1 cellular context compared by ENCODE assay signal in the genomic region with DNA sequence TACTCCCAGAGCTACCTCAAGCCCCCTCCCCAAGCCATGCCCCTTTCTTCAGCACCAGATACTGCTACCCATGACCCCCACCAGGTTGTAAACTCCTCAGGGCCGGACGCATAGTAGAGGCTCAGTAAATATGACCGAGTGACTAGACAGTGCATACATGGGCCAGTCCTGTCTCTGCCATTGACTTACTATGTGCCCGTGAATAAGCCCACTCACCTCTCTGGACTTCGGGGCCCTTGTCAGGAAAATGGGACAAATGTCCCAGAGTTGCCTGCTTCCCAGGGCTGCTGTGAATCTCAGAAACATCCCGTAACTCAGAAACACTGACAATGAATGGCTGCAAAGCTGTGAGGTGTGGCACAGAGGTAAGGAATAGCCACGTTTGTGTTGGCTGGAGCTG.
TF ChIP-seq lines count a peak whose summit lies in the region.

No MANE protein-coding gene starts in this region.

TF ChIP-seq in SK-N-SH, 30 proteins besides CTCF, POLR2A, EP300 and RAD21 (continued from another document):
- TF ChIP-seq, protein P1, sequence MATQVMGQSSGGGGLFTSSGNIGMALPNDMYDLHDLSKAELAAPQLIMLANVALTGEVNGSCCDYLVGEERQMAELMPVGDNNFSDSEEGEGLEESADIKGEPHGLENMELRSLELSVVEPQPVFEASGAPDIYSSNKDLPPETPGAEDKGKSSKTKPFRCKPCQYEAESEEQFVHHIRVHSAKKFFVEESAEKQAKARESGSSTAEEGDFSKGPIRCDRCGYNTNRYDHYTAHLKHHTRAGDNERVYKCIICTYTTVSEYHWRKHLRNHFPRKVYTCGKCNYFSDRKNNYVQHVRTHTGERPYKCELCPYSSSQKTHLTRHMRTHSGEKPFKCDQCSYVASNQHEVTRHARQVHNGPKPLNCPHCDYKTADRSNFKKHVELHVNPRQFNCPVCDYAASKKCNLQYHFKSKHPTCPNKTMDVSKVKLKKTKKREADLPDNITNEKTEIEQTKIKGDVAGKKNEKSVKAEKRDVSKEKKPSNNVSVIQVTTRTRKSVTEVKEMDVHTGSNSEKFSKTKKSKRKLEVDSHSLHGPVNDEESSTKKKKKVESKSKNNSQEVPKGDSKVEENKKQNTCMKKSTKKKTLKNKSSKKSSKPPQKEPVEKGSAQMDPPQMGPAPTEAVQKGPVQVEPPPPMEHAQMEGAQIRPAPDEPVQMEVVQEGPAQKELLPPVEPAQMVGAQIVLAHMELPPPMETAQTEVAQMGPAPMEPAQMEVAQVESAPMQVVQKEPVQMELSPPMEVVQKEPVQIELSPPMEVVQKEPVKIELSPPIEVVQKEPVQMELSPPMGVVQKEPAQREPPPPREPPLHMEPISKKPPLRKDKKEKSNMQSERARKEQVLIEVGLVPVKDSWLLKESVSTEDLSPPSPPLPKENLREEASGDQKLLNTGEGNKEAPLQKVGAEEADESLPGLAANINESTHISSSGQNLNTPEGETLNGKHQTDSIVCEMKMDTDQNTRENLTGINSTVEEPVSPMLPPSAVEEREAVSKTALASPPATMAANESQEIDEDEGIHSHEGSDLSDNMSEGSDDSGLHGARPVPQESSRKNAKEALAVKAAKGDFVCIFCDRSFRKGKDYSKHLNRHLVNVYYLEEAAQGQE (IDR thresholded peaks at IDR 0.05; ENCODE audit: low read depth, low read length) = no peak
- TF ChIP-seq, protein P2, sequence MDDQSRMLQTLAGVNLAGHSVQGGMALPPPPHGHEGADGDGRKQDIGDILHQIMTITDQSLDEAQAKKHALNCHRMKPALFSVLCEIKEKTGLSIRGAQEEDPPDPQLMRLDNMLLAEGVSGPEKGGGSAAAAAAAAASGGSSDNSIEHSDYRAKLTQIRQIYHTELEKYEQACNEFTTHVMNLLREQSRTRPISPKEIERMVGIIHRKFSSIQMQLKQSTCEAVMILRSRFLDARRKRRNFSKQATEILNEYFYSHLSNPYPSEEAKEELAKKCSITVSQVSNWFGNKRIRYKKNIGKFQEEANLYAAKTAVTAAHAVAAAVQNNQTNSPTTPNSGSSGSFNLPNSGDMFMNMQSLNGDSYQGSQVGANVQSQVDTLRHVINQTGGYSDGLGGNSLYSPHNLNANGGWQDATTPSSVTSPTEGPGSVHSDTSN (IDR thresholded peaks at IDR 0.05) = no peak
- TF ChIP-seq GABPA (IDR thresholded peaks at IDR 0.05; ENCODE audit: low read depth) (no peak), MXI1 (IDR thresholded peaks at IDR 0.05; ENCODE audit: low read depth, low read length) (no peak), FOXJ3 (CRISPR knock-in tag; IDR thresholded peaks at IDR 0.05) (no peak), CHD2 (IDR thresholded peaks at IDR 0.05; ENCODE audit: low read length, partially characterized antibody) (no peak), POLR2AphosphoS5 (IDR thresholded peaks at IDR 0.05; ENCODE audit: low read depth, low read length) (no peak), TAF1 (IDR thresholded peaks at IDR 0.05; ENCODE audit: borderline replicate concordance, low read depth, low read length) (no peak), TEAD4 (IDR thresholded peaks at IDR 0.05; ENCODE audit: borderline replicate concordance, insufficient read depth) (no peak)
- TF ChIP-seq, protein P3, sequence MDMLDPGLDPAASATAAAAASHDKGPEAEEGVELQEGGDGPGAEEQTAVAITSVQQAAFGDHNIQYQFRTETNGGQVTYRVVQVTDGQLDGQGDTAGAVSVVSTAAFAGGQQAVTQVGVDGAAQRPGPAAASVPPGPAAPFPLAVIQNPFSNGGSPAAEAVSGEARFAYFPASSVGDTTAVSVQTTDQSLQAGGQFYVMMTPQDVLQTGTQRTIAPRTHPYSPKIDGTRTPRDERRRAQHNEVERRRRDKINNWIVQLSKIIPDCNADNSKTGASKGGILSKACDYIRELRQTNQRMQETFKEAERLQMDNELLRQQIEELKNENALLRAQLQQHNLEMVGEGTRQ (IDR thresholded peaks at IDR 0.05; ENCODE audit: borderline replicate concordance, low read depth, low read length) = no peak
TF ChIP-seq in SK-N-SH: peak in this region for 0.
